ENCODE assay signal across 8 cellular contexts in the genomic region with DNA sequence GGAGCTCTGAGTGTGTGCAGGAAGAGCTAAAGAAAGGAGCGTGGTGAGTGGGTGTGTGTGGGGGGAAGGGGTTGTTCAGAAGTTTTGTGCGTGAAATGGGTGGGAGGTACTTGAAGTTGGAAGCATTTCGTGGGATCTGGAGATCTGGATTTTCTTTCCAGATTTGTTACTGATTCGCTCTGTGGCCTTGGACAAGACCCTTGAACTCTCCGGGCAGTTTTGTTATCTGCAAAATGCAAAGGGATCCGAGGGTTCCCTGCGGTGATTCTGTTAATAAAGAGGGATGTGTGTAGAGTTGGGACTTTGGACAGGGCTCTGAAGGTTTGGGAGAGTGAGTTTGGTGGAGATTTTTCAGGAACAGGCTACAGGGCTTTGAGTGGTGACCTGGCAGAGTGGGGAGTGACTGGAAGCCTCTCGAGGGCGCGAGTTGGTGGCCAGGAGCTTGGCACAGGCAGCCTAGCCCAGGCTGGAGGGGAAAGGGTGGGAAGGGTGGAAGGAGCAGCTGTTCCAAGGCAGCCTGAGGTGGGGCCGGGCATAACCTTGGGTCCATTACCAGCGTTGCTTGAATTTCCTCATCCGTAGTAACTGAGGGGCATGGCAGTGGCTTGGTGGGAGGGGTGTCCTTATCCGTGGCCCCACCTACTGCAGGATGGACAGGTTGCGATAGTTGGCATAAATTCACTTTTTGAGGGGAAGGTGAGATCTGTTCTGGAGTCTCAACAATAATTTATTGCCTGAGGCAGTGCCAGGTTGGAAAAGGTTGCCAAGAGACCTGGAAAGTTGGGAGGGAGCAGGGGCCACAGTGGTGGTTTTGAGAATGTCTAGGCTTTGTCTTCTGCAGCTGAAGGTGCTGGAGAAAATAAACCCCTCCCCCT. TPM values are rescaled to one million over a fixed set of nuclear protein-coding genes. Genes with fewer than 3 reads are reported as not detected.
DNase-seq lines count a peak whose midpoint lies in the region; ATAC-seq and TF ChIP-seq lines count a peak whose summit lies in the region.

No MANE protein-coding gene starts in this region.

- H3K4me1 Mint-ChIP-seq in activated T-helper 17 cell treated with anti-CD3 and anti-CD28 coated beads, Interleukin-2, amount 50 U/mL, for 72 hours: peaks cover 32% of the 10 kb centered on the region

- peaks cover 0 to 11% of the 10 kb centered on the region in 2 experiments; a peak in 1 of 3 replicates for H3K36me3 ChIP-seq in HEK293 (ENCODE audit: control insufficient read depth in 2 of 2, insufficient read depth in 1 of 2, low read length in 2 of 2)
- H3K36me3 ChIP-seq in skeletal muscle tissue (ENCODE audit: control insufficient read depth in 3 of 3, insufficient read depth in 3 of 3, low read length in 3 of 3): peaks cover 0 to 5% (median 0%) of the 10 kb centered on the region in 3 donors

- no peak for ATAC-seq in activated T-helper 17 cell treated with anti-CD3 and anti-CD28 coated beads, Interleukin-2, amount 50 U/mL, for 72 hours (replicated peaks)
- ATAC-seq in right cardiac atrium: peak in 1 of 2 donors; percentile 6

- H3K4me1 ChIP-seq in HEK293 (ENCODE audit: control insufficient read depth, insufficient read depth, low read length) (peaks cover 57% of the 10 kb centered on the region), right cardiac atrium (ENCODE audit: control insufficient read depth, insufficient read depth, low read length) (peaks cover 12% of the 10 kb centered on the region), skeletal muscle tissue (ENCODE audit: control insufficient read depth in 3 of 3, insufficient read depth in 3 of 3, low read length in 3 of 3) (peaks cover 42 to 64% (median 58%) of the 10 kb centered on the region in 3 donors)

- H3K9me3 ChIP-seq in HEK293 (ENCODE audit: control insufficient read depth, insufficient read depth, low read depth, low read length): peaks cover 2% of the 10 kb centered on the region; the same call in 1 of the 2 replicates
- H3K9me3 ChIP-seq in right cardiac atrium (ENCODE audit: control insufficient read depth, low read length): no peaks in the 10 kb centered on the region
- H3K9me3 ChIP-seq in skeletal muscle tissue (ENCODE audit: control insufficient read depth in 3 of 3, low read length in 3 of 3): no peaks in the 10 kb centered on the region

- WGBS in right cardiac atrium: 8% methylated on average over 15 of the region's 15 CpGs

- H3K27ac Mint-ChIP-seq in activated T-helper 17 cell treated with anti-CD3 and anti-CD28 coated beads, Interleukin-2, amount 50 U/mL, for 72 hours: peak overlapping the region; percentile 98

- no peaks in the 10 kb centered on the region for H3K27me3 Mint-ChIP-seq in activated T-helper 17 cell treated with anti-CD3 and anti-CD28 coated beads, Interleukin-2, amount 50 U/mL, for 72 hours

- CTCF ChIA-PET in AG04449 (lab: Yijun Ruan, JAX): interaction anchor here (1.4 to 13.2 kb wide), 4 partner anchors 14 to 247 kb away, joined by 3 to 106 read pairs (median 4); partner anchors contain the start of gene FAM98C
- CTCF ChIA-PET in HEK293 (lab: Yijun Ruan, JAX): interaction anchor here (0.7 to 8.2 kb wide), 11 partner anchors 8 to 247 kb away, joined by 3 to 85 read pairs (median 3); partner anchors contain the start of gene FAM98C

- no peak for TF ChIP-seq CTCF in AG04449 (IDR thresholded peaks at IDR 0.05; ENCODE audit: insufficient read depth, low read length, missing control alignments)
- no peak for TF ChIP-seq CTCF in HEK293 (tag by site-specific recombination; IDR thresholded peaks at IDR 0.05)

- peaks cover 55% of the 10 kb centered on the region for H3K36me3 Mint-ChIP-seq in activated T-helper 17 cell treated with anti-CD3 and anti-CD28 coated beads, Interleukin-2, amount 50 U/mL, for 72 hours (ENCODE audit: low read depth)

- no peaks in the 10 kb centered on the region for H3K27me3 ChIP-seq in right cardiac atrium (ENCODE audit: control insufficient read depth, insufficient read depth)
- no peaks in the 10 kb centered on the region for H3K27me3 ChIP-seq in skeletal muscle tissue (ENCODE audit: control insufficient read depth in 3 of 3, insufficient read depth in 3 of 3, low read length in 3 of 3)

- intact Hi-C loops in right cardiac atrium (cut with DNase I): loop anchor here (5.0 to 10.0 kb wide), 7 partner anchors 33 to 185 kb away; partner anchors contain the start of gene ECH1 (in 2 of the 4)

- DNase-seq in AG04449 (ENCODE audit: low read depth, low spot score): no peak
- DNase-seq in right cardiac atrium: peak in 2 of 3 donors; percentile 62 to 66
- no peak for DNase-seq in germinal center (ENCODE audit: low spot score)
- no peak for DNase-seq in NCI-H524 (lab: John Stamatoyannopoulos, UW)
- DNase-seq in GDM1 (lab: John Stamatoyannopoulos, UW): no peak

- peak overlapping the region; percentile 96 for H3K27ac ChIP-seq in HEK293 (ENCODE audit: extremely low read depth, low read depth, low read length)
- H3K27ac ChIP-seq in right cardiac atrium (ENCODE audit: low read length): peak overlapping the region; percentile 80
- H3K27ac ChIP-seq in skeletal muscle tissue (ENCODE audit: low read depth, low read length): peak overlapping the region; percentile 95

- peak overlapping the region; percentile 91 to 98 (median 97) for H3K9ac ChIP-seq in skeletal muscle tissue (ENCODE audit: low read depth in 1 of 3, low read length in 3 of 3)

- peak overlapping the region; percentile 98 for H3K4me3 ChIP-seq in AG04449 (ENCODE audit: low read depth, low read length)
- peak overlapping the region; percentile 84 for H3K4me3 ChIP-seq in HEK293 (ENCODE audit: low read depth, low read length)
- peak overlapping the region; percentile 93 for H3K4me3 ChIP-seq in right cardiac atrium (ENCODE audit: low read length)
- H3K4me3 ChIP-seq in skeletal muscle tissue (ENCODE audit: low read length in 3 of 3): peak overlapping the region; percentile 76 to 94 (median 93)

- POLR2A ChIA-PET in AG04449 (lab: Yijun Ruan, JAX): interaction anchor here (0.7 to 3.3 kb wide), 6 partner anchors 9 to 50 kb away, joined by 3 to 27 read pairs (median 6); no protein-coding TSS in a partner anchor
- POLR2A ChIA-PET in HEK293 (lab: Yijun Ruan, JAX): interaction anchor here (0.6 to 6.3 kb wide), 15 partner anchors 9 to 281 kb away, joined by 3 to 122 read pairs (median 11); partner anchors contain the start of genes ECH1, EIF3K, MRPS12 and SARS2

- no peaks in the 10 kb centered on the region for H3K9me3 Mint-ChIP-seq in activated T-helper 17 cell treated with anti-CD3 and anti-CD28 coated beads, Interleukin-2, amount 50 U/mL, for 72 hours

- H3K4me3 Mint-ChIP-seq in activated T-helper 17 cell treated with anti-CD3 and anti-CD28 coated beads, Interleukin-2, amount 50 U/mL, for 72 hours: peak overlapping the region; percentile 100

TF ChIP-seq in HEK293, 187 proteins besides CTCF, POLR2A, EP300 and RAD21 (continues in another document):
- TF ChIP-seq PRDM1 (tag by site-specific recombination; IDR thresholded peaks at IDR 0.05): peak; percentile 86
- TF ChIP-seq REPIN1 (tag by site-specific recombination; IDR thresholded peaks at IDR 0.05; ENCODE audit: low read depth): no peak
- no peak for TF ChIP-seq ZNF274 (IDR thresholded peaks at IDR 0.05; ENCODE audit: low read length)
- TF ChIP-seq ZNF274 (tag by site-specific recombination; IDR thresholded peaks at IDR 0.05; ENCODE audit: borderline replicate concordance): no peak
- TF ChIP-seq ZNF391 (tag by site-specific recombination; IDR thresholded peaks at IDR 0.05; ENCODE audit: borderline replicate concordance, low read depth): no peak
- peak; percentile 22; the same call in 1 of the 2 replicates for TF ChIP-seq ZNF76 (tag by site-specific recombination; IDR thresholded peaks at IDR 0.05; ENCODE audit: borderline replicate concordance, low read depth)
- peak; percentile 45 for TF ChIP-seq SP2 (tag by site-specific recombination; IDR thresholded peaks at IDR 0.05)
- TF ChIP-seq ZNF549 (tag by site-specific recombination; IDR thresholded peaks at IDR 0.05): no peak
- TF ChIP-seq BCL6B (tag by site-specific recombination; IDR thresholded peaks at IDR 0.05): no peak
- TF ChIP-seq ZNF19 (tag by site-specific recombination; IDR thresholded peaks at IDR 0.05; ENCODE audit: low read depth): no peak
- no peak for TF ChIP-seq ZNF157 (tag by site-specific recombination; IDR thresholded peaks at IDR 0.05)
- no peak; the same call in none of the 2 replicates for TF ChIP-seq ZNF394 (tag by site-specific recombination; IDR thresholded peaks at IDR 0.05; ENCODE audit: borderline replicate concordance)
- no peak for TF ChIP-seq ZNF324 (tag by site-specific recombination; IDR thresholded peaks at IDR 0.05)
- TF ChIP-seq ZNF311 (tag by site-specific recombination; IDR thresholded peaks at IDR 0.05; ENCODE audit: borderline replicate concordance): no peak
- peak; percentile 70 for TF ChIP-seq ZFP69B (tag by site-specific recombination; IDR thresholded peaks at IDR 0.05)
- no peak for TF ChIP-seq ZNF837 (tag by site-specific recombination; IDR thresholded peaks at IDR 0.05)

RNA-seq across cellular contexts. Expression of gene ACTN4, which starts 2.1 kb away (rescaled TPM):
- 100 to 1,000 TPM; 312 to 393 TPM for total RNA-seq in activated T-helper 17 cell treated with anti-CD3 and anti-CD28 coated beads, Interleukin-2, amount 50 U/mL, for 72 hours
- 100 to 1,000 TPM; 116 to 226 (median 122) TPM for total RNA-seq in right cardiac atrium
- polyA plus RNA-seq in right cardiac atrium: 87.4 TPM
- total RNA-seq in skeletal muscle tissue: 42.3 TPM

RNA-seq across cellular contexts. Expression of gene EIF3K, which starts 30.6 kb away (rescaled TPM):
- total RNA-seq in activated T-helper 17 cell treated with anti-CD3 and anti-CD28 coated beads, Interleukin-2, amount 50 U/mL, for 72 hours: 100 to 1,000 TPM; 172 to 301 TPM
- total RNA-seq in right cardiac atrium (100 to 1,000 TPM; 477 to 576 (median 534) TPM), skeletal muscle tissue (314 TPM)
- polyA plus RNA-seq in right cardiac atrium: 829 TPM

RNA-seq across cellular contexts. Expression of gene MAP4K1, which starts 31.8 kb away (rescaled TPM):
- total RNA-seq in activated T-helper 17 cell treated with anti-CD3 and anti-CD28 coated beads, Interleukin-2, amount 50 U/mL, for 72 hours: 100 to 1,000 TPM; 310 to 354 TPM
- total RNA-seq in right cardiac atrium (1 to 10 TPM; 1.0 to 4.4 (median 3.0) TPM), skeletal muscle tissue (under 0.01 TPM)
- 0.88 TPM for polyA plus RNA-seq in right cardiac atrium

Comparison
In these comparisons a context has a peak if more than half of its experiments do, and no peak if none do; other contexts are left out.
1. DNase-seq: peak in right cardiac atrium (2 of 3); none in AG04449 (single experiment), germinal center (single experiment), NCI-H524 (0 of 2) and GDM1 (single experiment).
2. RNA of gene MAP4K1, which starts 31.8 kb away (total RNA-seq): 310 to 354 TPM in activated T-helper 17 cell treated with anti-CD3 and anti-CD28 coated beads, Interleukin-2, amount 50 U/mL, for 72 hours; 1.0 to 4.4 TPM in right cardiac atrium and under 0.01 TPM in skeletal muscle tissue (single experiment); every median in the first group is over 10 times any median in the second.
3. Peak in every context shown above with its lines, with median percentiles within 50 percentile points of each other: H3K4me3 ChIP-seq and H3K27ac ChIP-seq.